ENCODE assay signal across 1 cellular context in genomic region chr19:36139473-36140288, GRCh38.
A peak's percentile ranks its signal among the peaks of the same experiment; 100 is the strongest.
TF ChIP-seq lines count a peak whose summit lies in the region.

Gene CAPNS1, plus strand, starts transcription at chr19:36140066. Its CDS starts 946 bp downstream, at chr19:36141012.

TF ChIP-seq in HepG2, 621 proteins besides CTCF, POLR2A, EP300 and RAD21 (continued from another document and continues in another):
- TF ChIP-seq E2F5 (CRISPR knock-in tag; conservative IDR thresholded peaks at IDR 0.05), result no peak
- peak; percentile 86 for TF ChIP-seq ATF3 (CRISPR knock-in tag; IDR thresholded peaks at IDR 0.05)
- no peak for TF ChIP-seq PTBP1 (IDR thresholded peaks at IDR 0.05; ENCODE audit: low read depth, low read length, poor library complexity, severe bottlenecking)
- 0 out of 2 replicates have a peak, but pooled peaks have one; percentile 71 for TF ChIP-seq MAF1 (CRISPR knock-in tag; IDR thresholded peaks at IDR 0.05; ENCODE audit: borderline replicate concordance)
- TF ChIP-seq KDM3A (CRISPR knock-in tag; IDR thresholded peaks at IDR 0.05; ENCODE audit: low read depth), result no peak
- TF ChIP-seq RBFOX2 (IDR thresholded peaks at IDR 0.05; ENCODE audit: low read depth, low read length), result peak; percentile 91
- no peak for TF ChIP-seq PRPF4 (IDR thresholded peaks at IDR 0.05; ENCODE audit: low read depth, low read length, poor library complexity, severe bottlenecking)
- TF ChIP-seq PAWR (CRISPR knock-in tag; IDR thresholded peaks at IDR 0.05; ENCODE audit: borderline replicate concordance), result no peak
- TF ChIP-seq ZNF160 (CRISPR knock-in tag; IDR thresholded peaks at IDR 0.05), result peak; percentile 24; the same call in 1 of the 2 replicates
- peak; percentile 57; the same call in 1 of the 2 replicates for TF ChIP-seq FOSL1 (CRISPR knock-in tag; IDR thresholded peaks at IDR 0.05; ENCODE audit: borderline replicate concordance)
- no peak for TF ChIP-seq ZFP82 (CRISPR knock-in tag; IDR thresholded peaks at IDR 0.05; ENCODE audit: borderline replicate concordance)
- no peak; the same call in 1 of the 2 replicates for TF ChIP-seq SSRP1 (CRISPR knock-in tag; IDR thresholded peaks at IDR 0.05)
- TF ChIP-seq CREBL2 (CRISPR knock-in tag; IDR thresholded peaks at IDR 0.05; ENCODE audit: borderline replicate concordance), result no peak
- TF ChIP-seq ZNF746 (CRISPR knock-in tag; IDR thresholded peaks at IDR 0.05), result peak; percentile 32; the same call in 1 of the 2 replicates
- TF ChIP-seq ZBTB25 (CRISPR knock-in tag; IDR thresholded peaks at IDR 0.05), result peak; percentile 81; the same call in 1 of the 2 replicates
- TF ChIP-seq ZFP36 (IDR thresholded peaks at IDR 0.05; ENCODE audit: borderline replicate concordance, low read depth, low read length, partially characterized antibody), result no peak
- TF ChIP-seq JARID2 (CRISPR knock-in tag; IDR thresholded peaks at IDR 0.05; ENCODE audit: insufficient replicate concordance), result no peak
- no peak; the same call in 1 of the 2 replicates for TF ChIP-seq ARID3A (IDR thresholded peaks at IDR 0.05; ENCODE audit: low read depth, low read length)
- TF ChIP-seq SP4 (CRISPR knock-in tag; IDR thresholded peaks at IDR 0.05), result peak; percentile 90
- peak; percentile 83 for TF ChIP-seq GMEB1 (CRISPR knock-in tag; IDR thresholded peaks at IDR 0.05; ENCODE audit: borderline replicate concordance)
- no peak for TF ChIP-seq ZNF720 (CRISPR knock-in tag; IDR thresholded peaks at IDR 0.05)
- TF ChIP-seq MAZ (IDR thresholded peaks at IDR 0.05; ENCODE audit: borderline replicate concordance, low read depth, low read length), result peak; percentile 48; the same call in 1 of the 2 replicates
- peak; percentile 92 for TF ChIP-seq MAZ (CRISPR knock-in tag; IDR thresholded peaks at IDR 0.05; ENCODE audit: low read depth)
- no peak; the same call in 1 of the 2 replicates for TF ChIP-seq ZFP36L1 (CRISPR knock-in tag; IDR thresholded peaks at IDR 0.05)
- TF ChIP-seq ZNF605 (CRISPR knock-in tag; IDR thresholded peaks at IDR 0.05), result peak; percentile 67
- no peak for TF ChIP-seq ZBTB49 (CRISPR knock-in tag; IDR thresholded peaks at IDR 0.05; ENCODE audit: borderline replicate concordance)
- 0 out of 2 replicates have a peak, but pooled peaks have one; percentile 49 for TF ChIP-seq ZNF609 (CRISPR knock-in tag; IDR thresholded peaks at IDR 0.05; ENCODE audit: borderline replicate concordance)
- TF ChIP-seq MBD4 (IDR thresholded peaks at IDR 0.05; ENCODE audit: borderline replicate concordance, low read length), result no peak
- peak; percentile 38 for TF ChIP-seq GABPA (IDR thresholded peaks at IDR 0.05; ENCODE audit: low read depth, low read length)
- TF ChIP-seq GABPA (CRISPR knock-in tag; IDR thresholded peaks at IDR 0.05; ENCODE audit: low read depth), result peak; percentile 56; the same call in 1 of the 2 replicates
- peak; percentile 86 for TF ChIP-seq MTERF4 (CRISPR knock-in tag; IDR thresholded peaks at IDR 0.05)
- TF ChIP-seq ZFP37 (CRISPR knock-in tag; IDR thresholded peaks at IDR 0.05; ENCODE audit: borderline replicate concordance), result peak; percentile 12; the same call in 1 of the 2 replicates
- no peak for TF ChIP-seq FOXM1 (CRISPR knock-in tag; IDR thresholded peaks at IDR 0.05)
- TF ChIP-seq U2AF1 (optimal IDR thresholded peaks at IDR 0.05; ENCODE audit: low read depth, low read length), result no peak
- 0 out of 2 replicates have a peak, but pooled peaks have one; percentile 48 for TF ChIP-seq HNRNPUL1 (IDR thresholded peaks at IDR 0.05; ENCODE audit: low read depth, low read length)
- no peak for TF ChIP-seq SNRNP70 (IDR thresholded peaks at IDR 0.05; ENCODE audit: low read depth, low read length)
- no peak for TF ChIP-seq TCF12 (IDR thresholded peaks at IDR 0.05)
- TF ChIP-seq TCF12 (CRISPR knock-in tag; IDR thresholded peaks at IDR 0.05), result peak; percentile 19; the same call in 1 of the 2 replicates
- TF ChIP-seq NFE2 (CRISPR knock-in tag; IDR thresholded peaks at IDR 0.05), result no peak
- peak; percentile 66 for TF ChIP-seq JUND (CRISPR knock-in tag; IDR thresholded peaks at IDR 0.05)
- TF ChIP-seq DRAP1 (CRISPR knock-in tag; IDR thresholded peaks at IDR 0.05), result peak; percentile 73
- peak; percentile 52; the same call in 1 of the 2 replicates for TF ChIP-seq FOXO1 (CRISPR knock-in tag; IDR thresholded peaks at IDR 0.05)
- no peak for TF ChIP-seq FLYWCH1 (CRISPR knock-in tag; IDR thresholded peaks at IDR 0.05)
- no peak for TF ChIP-seq RFX5 (IDR thresholded peaks at IDR 0.05; ENCODE audit: low read depth, low read length)
- TF ChIP-seq NFIB (CRISPR knock-in tag; IDR thresholded peaks at IDR 0.05; ENCODE audit: borderline replicate concordance), result no peak
- TF ChIP-seq TGIF2 (CRISPR knock-in tag; IDR thresholded peaks at IDR 0.05), result peak; percentile 42; the same call in 1 of the 2 replicates
- no peak for TF ChIP-seq PRDM4 (CRISPR knock-in tag; IDR thresholded peaks at IDR 0.05; ENCODE audit: borderline replicate concordance)
- no peak for TF ChIP-seq KDM1A (CRISPR knock-in tag; IDR thresholded peaks at IDR 0.05)
- TF ChIP-seq KLF6 (CRISPR knock-in tag; IDR thresholded peaks at IDR 0.05), result no peak
